In genomic region chr12:94555687-94556086, GRCh38 we compare ENCODE assay signal across 28 cellular contexts.
"Had no signal": no experiment of that assay in that cellular context is flagged by ENCODE, and none has a peak within 500 bp of the region (broad histone marks: within the 10 kb centered on the region; RNA-seq: fewer than 3 reads in every experiment).

No MANE protein-coding gene starts in this region.

- H3K36me3 ChIP-seq: stomach, suprapubic skin, thoracic aorta, thyroid gland, tibial artery, tibial nerve, transverse colon, upper lobe of left lung, upper lobe of right lung, uterus, vagina had no signal

- H3K27ac ChIP-seq: stomach, suprapubic skin, testis, thoracic aorta, thyroid gland, tibial artery, tibial nerve, transverse colon, upper lobe of left lung, upper lobe of right lung, uterus, vagina had no signal

- H3K9me3 Mint-ChIP-seq: stimulated activated effector memory CD8-positive, alpha-beta T cell treated with anti-CD3 and anti-CD28 coated beads, Interleukin-12 subunit alpha, Interleukin-12 subunit beta, amount 100 ng/mL, for 72 hours; stimulated activated naive B cell treated with anti-CD40 and anti-IgM and Interleukin-4, amounts not matched to agents 10 μg/mL and 1 μg/mL and 100 μg/mL, for 72 hours; stimulated activated naive CD8-positive, alpha-beta T cell treated with anti-CD3 and anti-CD28 coated beads, Interleukin-15, Interleukin-2, amounts not matched to agents 100 ng/mL and 50 ng/mL, for 24 hours had no signal

- H3K4me3 Mint-ChIP-seq: stimulated activated effector memory CD8-positive, alpha-beta T cell treated with anti-CD3 and anti-CD28 coated beads, Interleukin-12 subunit alpha, Interleukin-12 subunit beta, amount 100 ng/mL, for 72 hours; stimulated activated memory B cell treated with anti-CD40 and anti-IgM and Interleukin-4, amounts not matched to agents 10 μg/mL and 1 μg/mL and 100 μg/mL, for 72 hours; stimulated activated naive B cell treated with anti-CD40 and anti-IgM and Interleukin-4, amounts not matched to agents 10 μg/mL and 1 μg/mL and 100 μg/mL, for 72 hours; stimulated activated naive CD8-positive, alpha-beta T cell treated with anti-CD3 and anti-CD28 coated beads, Interleukin-15, amount 100 ng/mL, for 72 hours; stimulated activated naive CD8-positive, alpha-beta T cell treated with anti-CD3 and anti-CD28 coated beads, Interleukin-15, Interleukin-2, amounts not matched to agents 100 ng/mL and 50 ng/mL, for 24 hours; type B pancreatic cell had no signal

- H3K36me3 Mint-ChIP-seq: stimulated activated effector memory CD8-positive, alpha-beta T cell treated with anti-CD3 and anti-CD28 coated beads, Interleukin-12 subunit alpha, Interleukin-12 subunit beta, amount 100 ng/mL, for 72 hours; type B pancreatic cell had no signal

- H3K27me3 ChIP-seq: stomach, suprapubic skin, testis, thyroid gland, tibial artery, tibial nerve, transverse colon, upper lobe of left lung, upper lobe of right lung, uterus, vagina had no signal

- H3K9me3 ChIP-seq: stomach, suprapubic skin, testis, thoracic aorta, thyroid gland, tibial artery, transverse colon, upper lobe of left lung, upper lobe of right lung, uterus, vagina had no signal

- H3K4me1 ChIP-seq: stomach, testis, tibial artery, upper lobe of left lung, upper lobe of right lung, uterus had no signal

- H3K4me3 ChIP-seq: stomach, suprapubic skin, testis, thoracic aorta, thyroid gland, tibial artery, tibial nerve, transverse colon, upper lobe of left lung, upper lobe of right lung, uterus, vagina had no signal

- DNase-seq: stimulated activated CD4-positive, alpha-beta T cell treated with anti-CD3 and anti-CD28 coated beads, Interleukin-2, amount 100 ng/mL, for 48 hours; stimulated activated CD4-positive, alpha-beta T cell treated with anti-CD3 and anti-CD28 coated beads, Interleukin-4, amount 100 ng/mL, for 1 hour; stimulated activated CD4-positive, alpha-beta T cell treated with anti-CD3 and anti-CD28 coated beads, Interleukin-4, amount 100 ng/mL, for 24 hours; stimulated activated CD4-positive, alpha-beta T cell treated with anti-CD3 and anti-CD28 coated beads, Interleukin-4, amount 100 ng/mL, for 4 hours; stimulated activated CD8-positive, alpha-beta memory T cell treated with anti-CD3 and anti-CD28 coated beads, Interleukin-4, amount 100 ng/mL, for 48 hours; stimulated activated naive B cell treated with anti-CD40 and anti-IgM and Interleukin-4, amounts not matched to agents 10 μg/mL and 1 μg/mL and 100 μg/mL, for 72 hours; stimulated activated naive CD4-positive, alpha-beta T cell; stimulated activated naive CD4-positive, alpha-beta T cell treated with Interleukin-2 at 50 U/mL for 16 hours; stimulated activated naive CD8-positive, alpha-beta T cell treated with anti-CD3 and anti-CD28 coated beads, Interleukin-15, amount 100 ng/mL, for 72 hours; stimulated activated naive CD8-positive, alpha-beta T cell treated with anti-CD3 and anti-CD28 coated beads, Interleukin-15, Interleukin-2, amounts not matched to agents 100 U/mL and 50 U/mL, for 24 hours; stomach; substantia nigra; testis; thyroid gland; tibial artery; transverse colon; trophoblast cell; upper lobe of left lung; upper lobe of right lung; uterus had no signal

- H3K27ac Mint-ChIP-seq: stimulated activated effector memory CD8-positive, alpha-beta T cell treated with anti-CD3 and anti-CD28 coated beads, Interleukin-12 subunit alpha, Interleukin-12 subunit beta, amount 100 ng/mL, for 72 hours; stimulated activated memory B cell treated with anti-CD40 and anti-IgM and Interleukin-4, amounts not matched to agents 10 μg/mL and 1 μg/mL and 100 μg/mL, for 72 hours; stimulated activated naive B cell treated with anti-CD40 and anti-IgM and Interleukin-4, amounts not matched to agents 10 μg/mL and 1 μg/mL and 100 μg/mL, for 72 hours; stimulated activated naive CD8-positive, alpha-beta T cell treated with anti-CD3 and anti-CD28 coated beads, Interleukin-15, amount 100 ng/mL, for 72 hours; stimulated activated naive CD8-positive, alpha-beta T cell treated with anti-CD3 and anti-CD28 coated beads, Interleukin-15, Interleukin-2, amounts not matched to agents 100 ng/mL and 50 ng/mL, for 24 hours; type B pancreatic cell had no signal

- ATAC-seq: stimulated activated effector memory CD8-positive, alpha-beta T cell treated with anti-CD3 and anti-CD28 coated beads, Interleukin-12 subunit alpha, Interleukin-12 subunit beta, amount 100 ng/mL, for 72 hours; stimulated activated memory B cell treated with anti-CD40 and anti-IgM and Interleukin-4, amounts not matched to agents 10 μg/mL and 1 μg/mL and 100 μg/mL, for 72 hours; stimulated activated naive B cell treated with anti-CD40 and anti-IgM and Interleukin-4, amounts not matched to agents 10 μg/mL and 1 μg/mL and 100 μg/mL, for 72 hours; stimulated activated naive CD8-positive, alpha-beta T cell treated with anti-CD3 and anti-CD28 coated beads, Interleukin-15, amount 100 ng/mL, for 72 hours; stimulated activated naive CD8-positive, alpha-beta T cell treated with anti-CD3 and anti-CD28 coated beads, Interleukin-15, Interleukin-2, amounts not matched to agents 100 U/mL and 50 U/mL, for 24 hours; upper lobe of right lung had no signal
